In the genomic region with DNA sequence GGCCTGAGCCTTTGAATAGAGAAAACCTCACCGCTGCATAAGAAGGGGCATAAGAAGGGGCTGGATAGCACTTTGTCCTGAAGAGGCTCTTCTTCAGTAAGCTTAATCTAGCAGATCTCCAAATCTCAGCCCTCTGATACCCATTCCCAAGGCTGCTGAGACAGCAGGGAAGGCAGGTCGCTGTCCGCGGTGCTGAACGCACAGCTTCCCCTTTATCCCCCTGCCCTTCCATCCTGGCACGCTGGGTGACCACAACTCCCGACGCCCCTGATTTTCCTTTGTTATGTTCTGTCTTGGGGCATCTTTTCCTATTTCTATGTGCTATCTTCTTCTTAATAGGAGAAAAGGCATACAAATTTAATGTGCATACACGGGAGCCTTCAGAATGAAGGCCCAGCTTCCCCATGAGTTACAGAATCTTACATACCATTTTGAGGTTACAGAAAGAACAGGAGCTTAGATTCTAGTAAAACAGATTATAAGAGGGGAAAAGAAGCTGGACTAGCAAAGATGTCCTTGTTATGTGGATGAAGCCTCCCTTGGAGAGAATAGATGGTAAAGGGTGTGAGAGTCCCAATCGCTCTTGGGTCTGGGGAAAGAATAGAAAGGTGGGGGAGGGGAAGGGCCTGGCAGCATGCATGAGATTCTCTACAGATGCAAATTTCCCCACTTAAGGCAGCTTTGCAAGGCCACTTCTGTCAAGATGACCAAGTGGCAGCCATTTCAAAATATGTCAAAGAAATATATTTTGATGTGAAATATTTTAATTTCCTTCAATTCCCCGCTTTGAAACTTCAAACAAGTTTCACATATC, we compare ENCODE assay signal across 11 cellular contexts. TPM values are rescaled to one million over a fixed set of nuclear protein-coding genes. Genes with fewer than 3 reads are reported as not detected.
DNase-seq lines count a peak whose midpoint lies in the region; ATAC-seq, FAIRE-seq and TF ChIP-seq lines count a peak whose summit lies in the region.
"Had no signal": no experiment of that assay in that cellular context is flagged by ENCODE, and none has a peak within 500 bp of the region (broad histone marks: within the 10 kb centered on the region; RNA-seq: fewer than 3 reads in every experiment).

No MANE protein-coding gene starts in this region.

- H3K4me1 ChIP-seq in SK-N-SH (ENCODE audit: control insufficient read depth in 1 of 2, insufficient read depth in 2 of 2, low read depth in 1 of 2, low read length in 1 of 2): no peaks in the 10 kb centered on the region
- no peaks in the 10 kb centered on the region for H3K4me1 ChIP-seq in neural progenitor cell
- H3K4me1 ChIP-seq: BLaER1 treated with 17β-estradiol and CSF1 and Interleukin-3, amounts not matched to agents 10 nM and 100 nM had no signal

- no peak for FAIRE-seq in D721Med (lab: Jason Lieb, UNC)

- H3F3A ChIP-seq in SK-N-SH (replicated peaks; ENCODE audit: insufficient read depth) (no peaks in the 10 kb centered on the region), neural progenitor cell (ENCODE audit: low read depth) (peaks cover 22% of the 10 kb centered on the region)

- H4K20me1 ChIP-seq in SK-N-SH (ENCODE audit: insufficient read depth) (no peaks in the 10 kb centered on the region), neural progenitor cell (ENCODE audit: low read depth) (peaks cover 12% of the 10 kb centered on the region)
- H4K20me1 ChIP-seq: BLaER1 treated with 17β-estradiol and CSF1 and Interleukin-3, amounts not matched to agents 10 nM and 100 nM had no signal

- H3K9ac ChIP-seq in SK-N-SH (no peak overlapping the region), neural progenitor cell (no peak overlapping the region)
- H3K9ac ChIP-seq: BLaER1 treated with 17β-estradiol and CSF1 and Interleukin-3, amounts not matched to agents 10 nM and 100 nM had no signal

- peak; percentile 47 for DNase-seq in activated CD8-positive, alpha-beta memory T cell treated with anti-CD3 and anti-CD28 coated beads, Interleukin-2, amount 10 ng/mL, durations not matched to agents 7 days and 5 days
- no peak for DNase-seq in activated CD8-positive, alpha-beta memory T cell treated with anti-CD3 and anti-CD28 coated beads for 24 hours
- no peak for DNase-seq in SK-N-SH
- peak; percentile 55 for DNase-seq in fibroblast of mammary gland (ENCODE audit: low read depth)
- peak; percentile 94 for DNase-seq in neural progenitor cell (ENCODE audit: low spot score)
- no peak for DNase-seq in D721Med (ENCODE audit: insufficient read length, low spot score)
- no peak for DNase-seq in putamen (ENCODE audit: low spot score)

- no peaks in the 10 kb centered on the region for H3K9me2 ChIP-seq in SK-N-SH

- POLR2A ChIA-PET in SK-N-SH (lab: Yijun Ruan, JAX): no interaction called here

- no peaks in the 10 kb centered on the region for H3K36me3 Mint-ChIP-seq in activated CD8-positive, alpha-beta memory T cell treated with anti-CD3 and anti-CD28 coated beads, Interleukin-2, amount 10 ng/mL, durations not matched to agents 7 days and 5 days
- no peaks in the 10 kb centered on the region for H3K36me3 Mint-ChIP-seq in neural progenitor cell
- H3K36me3 Mint-ChIP-seq: T-cell had no signal

- no peak for TF ChIP-seq RAD21 in SK-N-SH (IDR thresholded peaks at IDR 0.05; ENCODE audit: low read length)

- WGBS in SK-N-SH (ENCODE audit: low lambda C conversion rate): 65% methylated on average over 8 of the region's 11 CpGs

- TF ChIP-seq CTCF in SK-N-SH (IDR thresholded peaks at IDR 0.05) (no peak), fibroblast of mammary gland (conservative IDR thresholded peaks at IDR 0.05; ENCODE audit: control insufficient read depth, insufficient read depth, low read depth, low read length) (no peak), neural progenitor cell (IDR thresholded peaks at IDR 0.05) (peak; percentile 5), D721Med (IDR thresholded peaks at IDR 0.05; ENCODE audit: insufficient read depth, missing control alignments) (no peak)

- peaks cover 30% of the 10 kb centered on the region for H3K27me3 Mint-ChIP-seq in activated CD8-positive, alpha-beta memory T cell treated with anti-CD3 and anti-CD28 coated beads, Interleukin-2, amount 10 ng/mL, durations not matched to agents 7 days and 5 days
- H3K27me3 Mint-ChIP-seq in neural progenitor cell (ENCODE audit: insufficient read depth, low read depth): peaks cover 15% of the 10 kb centered on the region

- H3K9me3 ChIP-seq in SK-N-SH: no peaks in the 10 kb centered on the region
- H3K9me3 ChIP-seq in neural progenitor cell (ENCODE audit: low read depth): no peaks in the 10 kb centered on the region

- H3K4me1 Mint-ChIP-seq in activated CD8-positive, alpha-beta memory T cell treated with anti-CD3 and anti-CD28 coated beads, Interleukin-2, amount 10 ng/mL, durations not matched to agents 7 days and 5 days: no peaks in the 10 kb centered on the region
- H3K4me1 Mint-ChIP-seq in neural progenitor cell: no peaks in the 10 kb centered on the region
- H3K4me1 Mint-ChIP-seq: T-cell had no signal

- no peak for ATAC-seq in activated CD8-positive, alpha-beta memory T cell treated with anti-CD3 and anti-CD28 coated beads, Interleukin-2, amount 10 ng/mL, durations not matched to agents 7 days and 5 days
- ATAC-seq in activated CD4-positive, CD25-positive, alpha-beta regulatory T cell treated with anti-CD3 and anti-CD28 coated beads, Interleukin-2, amount 50 U/mL, for 24 hours: no peak
- ATAC-seq: T-cell had no signal

- no peak overlapping the region for H3K27ac Mint-ChIP-seq in activated CD8-positive, alpha-beta memory T cell treated with anti-CD3 and anti-CD28 coated beads, Interleukin-2, amount 10 ng/mL, durations not matched to agents 7 days and 5 days
- H3K27ac Mint-ChIP-seq in neural progenitor cell: no peak overlapping the region
- H3K27ac Mint-ChIP-seq: T-cell had no signal

- H3K36me3 ChIP-seq in SK-N-SH (replicated peaks in 1 of 2; ENCODE audit: control insufficient read depth in 1 of 2, insufficient read depth in 2 of 2, low read length in 1 of 2): no peaks in the 10 kb centered on the region
- H3K36me3 ChIP-seq in neural progenitor cell: no peaks in the 10 kb centered on the region
- H3K36me3 ChIP-seq: BLaER1 treated with 17β-estradiol and CSF1 and Interleukin-3, amounts not matched to agents 10 nM and 100 nM had no signal

- peaks cover 1% of the 10 kb centered on the region for H3K9me3 Mint-ChIP-seq in activated CD8-positive, alpha-beta memory T cell treated with anti-CD3 and anti-CD28 coated beads, Interleukin-2, amount 10 ng/mL, durations not matched to agents 7 days and 5 days (ENCODE audit: low read depth)
- H3K9me3 Mint-ChIP-seq in neural progenitor cell: no peaks in the 10 kb centered on the region

- H3K27ac ChIP-seq in SK-N-SH (ENCODE audit: low read depth in 2 of 2, low read length in 1 of 2): no peak overlapping the region
- no peak overlapping the region for H3K27ac ChIP-seq in neural progenitor cell
- H3K27ac ChIP-seq: BLaER1 treated with 17β-estradiol and CSF1 and Interleukin-3, amounts not matched to agents 10 nM and 100 nM had no signal

- CTCF ChIA-PET in activated CD8-positive, alpha-beta memory T cell treated with anti-CD3 and anti-CD28 coated beads, Interleukin-2, amount 10 ng/mL, durations not matched to agents 7 days and 5 days (lab: Charles Lee): interaction anchor here (1.9 kb wide), 1 partner anchor 15 kb away, joined by 6 read pairs; no protein-coding TSS in a partner anchor
- CTCF ChIA-PET in SK-N-SH (lab: Yijun Ruan, JAX): interaction anchor here (1.3 to 1.8 kb wide), 2 partner anchors 15 to 17 kb away, joined by 7 to 9 read pairs; no protein-coding TSS in a partner anchor

- H3K4me2 ChIP-seq in SK-N-SH (no peak overlapping the region), neural progenitor cell (no peak overlapping the region)
- H3K4me2 ChIP-seq: BLaER1 treated with 17β-estradiol and CSF1 and Interleukin-3, amounts not matched to agents 10 nM and 100 nM had no signal

- no peaks in the 10 kb centered on the region for H3K79me2 ChIP-seq in SK-N-SH (ENCODE audit: insufficient read depth)
- no peaks in the 10 kb centered on the region for H3K79me2 ChIP-seq in neural progenitor cell (ENCODE audit: low read depth)

- no peak overlapping the region for H3K4me3 Mint-ChIP-seq in activated CD8-positive, alpha-beta memory T cell treated with anti-CD3 and anti-CD28 coated beads, Interleukin-2, amount 10 ng/mL, durations not matched to agents 7 days and 5 days
- H3K4me3 Mint-ChIP-seq in neural progenitor cell: no peak overlapping the region
- H3K4me3 Mint-ChIP-seq: T-cell had no signal

- TF ChIP-seq EP300 in SK-N-SH (IDR thresholded peaks at IDR 0.05; ENCODE audit: borderline replicate concordance in 1 of 2, low read depth in 1 of 2, low read length in 1 of 2): no peak

- H2AFZ ChIP-seq in SK-N-SH (ENCODE audit: low read depth) (no peak overlapping the region), neural progenitor cell (replicated peaks) (no peak overlapping the region)

- no peak overlapping the region for H3K4me3 ChIP-seq in SK-N-SH (ENCODE audit: low read depth in 2 of 2, low read length in 1 of 2)
- H3K4me3 ChIP-seq in fibroblast of mammary gland (ENCODE audit: control insufficient read depth, low read depth, low read length): no peak overlapping the region
- no peak overlapping the region for H3K4me3 ChIP-seq in neural progenitor cell
- H3K4me3 ChIP-seq: BLaER1 treated with 17β-estradiol and CSF1 and Interleukin-3, amounts not matched to agents 10 nM and 100 nM had no signal

- H3K27me3 ChIP-seq in SK-N-SH (ENCODE audit: insufficient read depth): no peaks in the 10 kb centered on the region
- peaks cover 10% of the 10 kb centered on the region for H3K27me3 ChIP-seq in neural progenitor cell
- H3K27me3 ChIP-seq: BLaER1 treated with 17β-estradiol and CSF1 and Interleukin-3, amounts not matched to agents 10 nM and 100 nM had no signal

RNA-seq across cellular contexts. Expression of a gene that starts 5.7 kb away (rescaled TPM):
- total RNA-seq in activated CD8-positive, alpha-beta memory T cell treated with anti-CD3 and anti-CD28 coated beads, Interleukin-2, amount 10 ng/mL, durations not matched to agents 7 days and 5 days: not detected
- 3.9 and 4.1 TPM in 2 replicates for polyA plus RNA-seq in SK-N-SH (2012; rRNA removed)
- polyA plus RNA-seq in SK-N-SH (2012; cell fraction: cytosol; rRNA removed): 2.2 and 2.3 TPM in 2 replicates
- polyA plus RNA-seq in SK-N-SH (2012; cell fraction: nucleus; rRNA removed): 25.0 and 44.6 TPM in 2 replicates
- 14.2 and 15.7 TPM in 2 replicates for total RNA-seq in neural progenitor cell (ENCODE audit: low replicate concordance)
- total RNA-seq: mononuclear cell, T-cell had no signal

RNA-seq across cellular contexts. Expression of a gene that starts 23.8 kb away (rescaled TPM):
- not detected for total RNA-seq in activated CD8-positive, alpha-beta memory T cell treated with anti-CD3 and anti-CD28 coated beads, Interleukin-2, amount 10 ng/mL, durations not matched to agents 7 days and 5 days
- not detected in 2 replicates for polyA plus RNA-seq in SK-N-SH (2012; rRNA removed)
- not detected in 2 replicates for polyA plus RNA-seq in SK-N-SH (2012; cell fraction: cytosol; rRNA removed)
- not detected in 2 replicates for polyA plus RNA-seq in SK-N-SH (2012; cell fraction: nucleus; rRNA removed)
- total RNA-seq in neural progenitor cell (ENCODE audit: low replicate concordance): 0.11 and 0.22 TPM in 2 replicates
- total RNA-seq: mononuclear cell, T-cell had no signal

RNA-seq across cellular contexts. Expression of a gene that starts 55.6 kb away (rescaled TPM):
- total RNA-seq in activated CD8-positive, alpha-beta memory T cell treated with anti-CD3 and anti-CD28 coated beads, Interleukin-2, amount 10 ng/mL, durations not matched to agents 7 days and 5 days: under 1 TPM in 1 of 2 experiments, not detected in 1; 0.19 TPM
- 2.4 and 3.2 TPM in 2 replicates for polyA plus RNA-seq in SK-N-SH (2012; rRNA removed)
- polyA plus RNA-seq in SK-N-SH (2012; cell fraction: cytosol; rRNA removed): 1.2 and 1.9 TPM in 2 replicates
- 11.1 and 13.7 TPM in 2 replicates for polyA plus RNA-seq in SK-N-SH (2012; cell fraction: nucleus; rRNA removed)
- total RNA-seq in neural progenitor cell (ENCODE audit: low replicate concordance): 4.8 and 9.0 TPM in 2 replicates
- total RNA-seq: mononuclear cell had no signal

RNA-seq across cellular contexts. Expression of a gene that starts 55.9 kb away (rescaled TPM):
- total RNA-seq in activated CD8-positive, alpha-beta memory T cell treated with anti-CD3 and anti-CD28 coated beads, Interleukin-2, amount 10 ng/mL, durations not matched to agents 7 days and 5 days: under 1 TPM; 0.14 to 0.32 TPM
- 0.41 and 0.46 TPM in 2 replicates for polyA plus RNA-seq in SK-N-SH (2012; rRNA removed)
- polyA plus RNA-seq in SK-N-SH (2012; cell fraction: cytosol; rRNA removed): 0.63 and 0.86 TPM in 2 replicates
- polyA plus RNA-seq in SK-N-SH (2012; cell fraction: nucleus; rRNA removed): 0.90 and 0.91 TPM in 2 replicates
- 2.2 and 4.9 TPM in 2 replicates for total RNA-seq in neural progenitor cell (ENCODE audit: low replicate concordance)

Comparison
In these comparisons a context has a peak if more than half of its experiments do, and no peak if none do; other contexts are left out.
1. DNase-seq: peak in activated CD8-positive, alpha-beta memory T cell treated with anti-CD3 and anti-CD28 coated beads, Interleukin-2, amount 10 ng/mL, durations not matched to agents 7 days and 5 days (single experiment), fibroblast of mammary gland (single experiment) and neural progenitor cell (single experiment); none in activated CD8-positive, alpha-beta memory T cell treated with anti-CD3 and anti-CD28 coated beads for 24 hours (single experiment), SK-N-SH (single experiment), D721Med (single experiment) and putamen (single experiment).
2. RNA of a gene that starts 5.7 kb away (total RNA-seq): 14.2 to 15.7 TPM in neural progenitor cell; not detected in activated CD8-positive, alpha-beta memory T cell treated with anti-CD3 and anti-CD28 coated beads, Interleukin-2, amount 10 ng/mL, durations not matched to agents 7 days and 5 days; every median in the first group is over 10 times any median in the second.